Comparison of ENCODE assay signal across 26 cellular contexts in the genomic region with DNA sequence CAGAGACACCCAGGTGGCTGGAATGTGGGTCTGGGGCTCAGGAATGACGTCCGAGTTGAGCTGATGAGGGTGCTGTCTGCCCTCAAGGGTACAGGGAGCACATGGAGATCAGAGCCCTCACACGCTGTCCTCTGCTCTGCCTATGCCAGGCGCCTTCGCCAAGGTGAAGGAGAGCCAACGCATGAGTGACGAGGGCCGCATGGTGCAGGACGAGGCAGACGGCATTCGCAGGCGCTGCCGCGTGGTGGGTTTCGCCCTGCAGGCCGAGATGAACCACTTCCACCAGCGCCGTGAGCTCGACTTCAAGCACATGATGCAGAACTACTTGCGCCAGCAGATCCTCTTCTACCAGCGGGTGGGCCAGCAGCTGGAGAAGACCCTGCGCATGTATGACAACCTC. TPM values are rescaled to one million over a fixed set of nuclear protein-coding genes. Genes with fewer than 3 reads are reported as not detected.
"Had no signal": no experiment of that assay in that cellular context is flagged by ENCODE, and none has a peak within 500 bp of the region (broad histone marks: within the 10 kb centered on the region; RNA-seq: fewer than 3 reads in every experiment).

No MANE protein-coding gene starts in this region.

- H3K36me3 Mint-ChIP-seq: activated naive CD4-positive, alpha-beta T cell treated with anti-CD3 and anti-CD28 coated beads, Interleukin-2, amount 10 ng/mL, durations not matched to agents 7 days and 5 days; activated naive CD8-positive, alpha-beta T cell treated with anti-CD3 and anti-CD28 coated beads for 36 hours had no signal

- H3K9ac ChIP-seq: SK-N-SH had no signal

- H3K9me3 ChIP-seq: MG63, SJCRH30, SK-N-SH had no signal

- DNase-seq: activated CD4-positive, alpha-beta memory T cell treated with anti-CD3 and anti-CD28 coated beads, Interleukin-2, amount 10 ng/mL, durations not matched to agents 7 days and 5 days; activated CD4-positive, alpha-beta T cell treated with anti-CD3 and anti-CD28 coated beads for 36 hours; activated CD4-positive, alpha-beta T cell treated with anti-CD3 and anti-CD28 coated beads, Interleukin-2, amount 50 U/mL, for 1 hour; activated gamma-delta T cell treated with Interleukin-2 at 50 U/mL for 16 hours; activated naive CD4-positive, alpha-beta T cell treated with anti-CD3 and anti-CD28 coated beads, Interleukin-2, amount 10 ng/mL, durations not matched to agents 7 days and 5 days; activated naive CD8-positive, alpha-beta T cell treated with anti-CD3 and anti-CD28 coated beads for 36 hours; activated T-cell treated with anti-CD3 and anti-CD28 coated beads for 4 hours; activated T-cell treated with anti-CD3 and anti-CD28 coated beads, Interleukin-2, amount 50 U/mL, for 72 hours; MG63; NCI-H1105; NCI-H1436; NCI-H1694 treated with DMSO at 0.1 percent for 48 hours; NCI-H2029 treated with DMSO at 0.1 percent for 48 hours; NCI-H510A treated with DMSO at 0.1 percent for 48 hours; NCI-H69; NK-92 treated with Interleukin-12 subunit alpha and Interleukin-12 subunit beta, amount 100 ng/mL, for 24 hours; OCI-M1; Right ventricle myocardium superior; RPMI8226; SJCRH30; SK-N-SH; T-helper 1 cell had no signal

- H3K27me3 Mint-ChIP-seq: activated CD4-positive, alpha-beta memory T cell treated with anti-CD3 and anti-CD28 coated beads, Interleukin-2, amount 10 ng/mL, durations not matched to agents 7 days and 5 days; activated CD4-positive, alpha-beta T cell treated with anti-CD3 and anti-CD28 coated beads for 36 hours; activated naive CD8-positive, alpha-beta T cell treated with anti-CD3 and anti-CD28 coated beads for 36 hours had no signal

- H3K36me3 ChIP-seq: SJCRH30 had no signal

- H3K4me3 Mint-ChIP-seq: activated CD4-positive, alpha-beta memory T cell treated with anti-CD3 and anti-CD28 coated beads, Interleukin-2, amount 10 ng/mL, durations not matched to agents 7 days and 5 days; activated CD4-positive, alpha-beta T cell treated with anti-CD3 and anti-CD28 coated beads for 36 hours; activated naive CD4-positive, alpha-beta T cell treated with anti-CD3 and anti-CD28 coated beads, Interleukin-2, amount 10 ng/mL, durations not matched to agents 7 days and 5 days; activated naive CD8-positive, alpha-beta T cell treated with anti-CD3 and anti-CD28 coated beads for 36 hours; activated T-cell treated with anti-CD3 and anti-CD28 coated beads, Interleukin-2, amount 50 U/mL, for 72 hours had no signal

- H3K27ac Mint-ChIP-seq: activated CD4-positive, alpha-beta memory T cell treated with anti-CD3 and anti-CD28 coated beads, Interleukin-2, amount 10 ng/mL, durations not matched to agents 7 days and 5 days; activated CD4-positive, alpha-beta T cell treated with anti-CD3 and anti-CD28 coated beads for 36 hours; activated naive CD4-positive, alpha-beta T cell treated with anti-CD3 and anti-CD28 coated beads, Interleukin-2, amount 10 ng/mL, durations not matched to agents 7 days and 5 days; activated naive CD8-positive, alpha-beta T cell treated with anti-CD3 and anti-CD28 coated beads for 36 hours; activated T-cell treated with anti-CD3 and anti-CD28 coated beads, Interleukin-2, amount 50 U/mL, for 72 hours; activated T-helper 2 cell treated with anti-CD3 and anti-CD28 coated beads, Interferon-gamma antibody, Interleukin-2, Interleukin-4, amounts not matched to agents 10 μg/mL and 5 μg/mL and 100 μg/mL, durations not matched to agents 14 hours and 24 hours and 36 hours had no signal

- ATAC-seq: activated CD4-positive, alpha-beta T cell treated with anti-CD3 and anti-CD28 coated beads for 36 hours; activated T-cell treated with anti-CD3 and anti-CD28 coated beads, Interleukin-2, amount 50 U/mL, for 72 hours; Panc1 had no signal

- H3K4me3 ChIP-seq: MG63, SJCRH30 had no signal

- H3K4me2 ChIP-seq: SK-N-SH had no signal

- H3K27ac ChIP-seq: SJCRH30, VCaP had no signal

- H3K9me3 Mint-ChIP-seq: activated CD4-positive, alpha-beta memory T cell treated with anti-CD3 and anti-CD28 coated beads, Interleukin-2, amount 10 ng/mL, durations not matched to agents 7 days and 5 days; activated naive CD4-positive, alpha-beta T cell treated with anti-CD3 and anti-CD28 coated beads, Interleukin-2, amount 10 ng/mL, durations not matched to agents 7 days and 5 days; activated naive CD8-positive, alpha-beta T cell treated with anti-CD3 and anti-CD28 coated beads for 36 hours; activated T-cell treated with anti-CD3 and anti-CD28 coated beads, Interleukin-2, amount 50 U/mL, for 72 hours; activated T-helper 2 cell treated with anti-CD3 and anti-CD28 coated beads, Interferon-gamma antibody, Interleukin-2, Interleukin-4, amounts not matched to agents 10 μg/mL and 5 μg/mL and 100 μg/mL, durations not matched to agents 14 hours and 24 hours and 36 hours had no signal

- H3K27me3 ChIP-seq: MG63, SJCRH30 had no signal

RNA-seq across cellular contexts. Expression of gene CSPG4, which starts 55.8 kb away (rescaled TPM):
- total RNA-seq: activated CD4-positive, alpha-beta memory T cell treated with anti-CD3 and anti-CD28 coated beads, Interleukin-2, amount 10 ng/mL, durations not matched to agents 7 days and 5 days; activated CD4-positive, alpha-beta T cell treated with anti-CD3 and anti-CD28 coated beads for 36 hours; activated naive CD8-positive, alpha-beta T cell treated with anti-CD3 and anti-CD28 coated beads for 36 hours; activated T-cell treated with anti-CD3 and anti-CD28 coated beads, Interleukin-2, amount 50 U/mL, for 72 hours; T-helper 2 cell treated with Interferon-gamma antibody and Interleukin-4, amounts not matched to agents 100 ng/mL and 5 ng/mL, for 36 hours had no signal
